1 cellular context compared by ENCODE assay signal in genomic region chr17:15348030-15348429, GRCh38.
TF ChIP-seq lines count a peak whose summit lies in the region.

No MANE protein-coding gene starts in this region.

TF ChIP-seq in HEK293, 187 proteins besides CTCF, POLR2A, EP300 and RAD21 (continued from another document):
- TF ChIP-seq WT1 (tag by site-specific recombination; IDR thresholded peaks at IDR 0.05) = peak; percentile 65
- TF ChIP-seq ZNF133 (tag by site-specific recombination; IDR thresholded peaks at IDR 0.05) = no peak
- TF ChIP-seq MYNN (tag by site-specific recombination; IDR thresholded peaks at IDR 0.05; ENCODE audit: borderline replicate concordance) = no peak
- TF ChIP-seq SP7 (tag by site-specific recombination; IDR thresholded peaks at IDR 0.05) = peak; percentile 94
- 0 out of 2 replicates have a peak, but pooled peaks have one; percentile 16 for TF ChIP-seq ZBTB8A (tag by site-specific recombination; IDR thresholded peaks at IDR 0.05)
- TF ChIP-seq GFI1B (tag by site-specific recombination; IDR thresholded peaks at IDR 0.05) = 0 out of 2 replicates have a peak, but pooled peaks have one; percentile 7
- TF ChIP-seq ZNF843 (tag by site-specific recombination; IDR thresholded peaks at IDR 0.05) = peak; percentile 85; the same call in 1 of the 2 replicates
- no peak for TF ChIP-seq ZSCAN5A (tag by site-specific recombination; IDR thresholded peaks at IDR 0.05)
- TF ChIP-seq TCF7L2 (IDR thresholded peaks at IDR 0.05; ENCODE audit: borderline replicate concordance, low read depth, low read length) = no peak
- 0 out of 2 replicates have a peak, but pooled peaks have one; percentile 35 for TF ChIP-seq IKZF3 (tag by site-specific recombination; IDR thresholded peaks at IDR 0.05)
- TF ChIP-seq TRIM28 (IDR thresholded peaks at IDR 0.05; ENCODE audit: borderline replicate concordance, low read length) = peak; percentile 70; the same call in 1 of the 2 replicates
- TF ChIP-seq HOXA7 (CRISPR knock-in tag; IDR thresholded peaks at IDR 0.05; ENCODE audit: borderline replicate concordance) = no peak
- no peak for TF ChIP-seq ZNF223 (tag by site-specific recombination; IDR thresholded peaks at IDR 0.05)
- TF ChIP-seq ZXDB (tag by site-specific recombination; IDR thresholded peaks at IDR 0.05) = peak; percentile 55; the same call in 1 of the 2 replicates
- peak; percentile 48; the same call in 1 of the 2 replicates for TF ChIP-seq KLF8 (tag by site-specific recombination; IDR thresholded peaks at IDR 0.05)
- TF ChIP-seq TSHZ1 (tag by site-specific recombination; IDR thresholded peaks at IDR 0.05; ENCODE audit: borderline replicate concordance) = peak; percentile 66; the same call in 1 of the 2 replicates
- TF ChIP-seq ZNF629 (tag by site-specific recombination; IDR thresholded peaks at IDR 0.05) = peak; percentile 67
- TF ChIP-seq ZBTB17 (tag by site-specific recombination; IDR thresholded peaks at IDR 0.05) = peak; percentile 52
- peak; percentile 79 for TF ChIP-seq KLF9 (tag by site-specific recombination; IDR thresholded peaks at IDR 0.05; ENCODE audit: low read depth)
- TF ChIP-seq FEZF1 (tag by site-specific recombination; IDR thresholded peaks at IDR 0.05) = peak; percentile 80
- TF ChIP-seq PRDM4 (tag by site-specific recombination; IDR thresholded peaks at IDR 0.05) = peak; percentile 43; the same call in 1 of the 2 replicates
- peak; percentile 60 for TF ChIP-seq ZNF366 (tag by site-specific recombination; conservative IDR thresholded peaks at IDR 0.05)
- no peak for TF ChIP-seq KLF16 (tag by site-specific recombination; IDR thresholded peaks at IDR 0.05)
- TF ChIP-seq ZFP69B (tag by site-specific recombination; IDR thresholded peaks at IDR 0.05) = peak; percentile 85
- peak; percentile 72 for TF ChIP-seq BCL11A (tag by site-specific recombination; IDR thresholded peaks at IDR 0.05; ENCODE audit: low read depth)
- TF ChIP-seq ZNF658 (tag by site-specific recombination; IDR thresholded peaks at IDR 0.05) = no peak
